In genomic region chr4:178329226-178329872, GRCh38 we compare ENCODE assay signal across 32 cellular contexts.
"Had no signal": no experiment of that assay in that cellular context is flagged by ENCODE, and none has a peak within 500 bp of the region (broad histone marks: within the 10 kb centered on the region; RNA-seq: fewer than 3 reads in every experiment).

No MANE protein-coding gene starts in this region.

- DNase-seq: activated CD4-positive, alpha-beta T cell treated with anti-CD3 and anti-CD28 coated beads for 36 hours; activated CD4-positive, alpha-beta T cell treated with anti-CD3 and anti-CD28 coated beads, Interleukin-2, amount 10 ng/mL, durations not matched to agents 7 days and 5 days; activated CD4-positive, alpha-beta T cell treated with anti-CD3 and anti-CD28 coated beads, Interleukin-2, amount 50 U/mL, for 48 hours; activated CD8-positive, alpha-beta memory T cell treated with anti-CD3 and anti-CD28 coated beads, Interleukin-2, amount 50 U/mL, for 4 hours; activated CD8-positive, alpha-beta T cell treated with anti-CD3 and anti-CD28 coated beads, Interleukin-2, amount 10 ng/mL, durations not matched to agents 7 days and 5 days; activated gamma-delta T cell treated with Interleukin-2 at 50 U/mL for 16 hours; activated naive CD4-positive, alpha-beta T cell treated with anti-CD3 and anti-CD28 coated beads for 36 hours; activated T-cell treated with anti-CD3 and anti-CD28 coated beads for 4 hours; activated T-cell treated with anti-CD3 and anti-CD28 coated beads, Interleukin-2, amount 50 U/mL, for 4 hours; adrenal gland; caudate nucleus; Kasumi-1; KG1; NCI-H1105; NCI-H1417 treated with DMSO at 0.1 percent for 48 hours; NCI-H187 treated with DMSO at 0.1 percent for 48 hours; NCI-H2081; NCI-H226; NCI-H446 treated with DMSO at 0.1 percent for 48 hours; NCI-H524; NCI-H69; NCI-H82; SHP77 treated with DMSO at 0.1 percent for 48 hours; SK-N-SH had no signal

- H3K9me3 ChIP-seq: adrenal gland, SK-N-SH had no signal

- H3K4me3 ChIP-seq: adrenal gland, SJSA1 had no signal

- H3K9ac ChIP-seq: SK-N-SH had no signal

- H3K27me3 ChIP-seq: adrenal gland, SJSA1 had no signal

- H3K27ac ChIP-seq: adrenal gland, SJSA1 had no signal

- ATAC-seq: activated CD4-positive, alpha-beta T cell treated with anti-CD3 and anti-CD28 coated beads for 36 hours; activated CD4-positive, CD25-positive, alpha-beta regulatory T cell treated with anti-CD3 and anti-CD28 coated beads, Interleukin-2, amount 50 U/mL, for 24 hours; activated CD8-positive, alpha-beta T cell treated with anti-CD3 and anti-CD28 coated beads, Interleukin-2, amount 10 ng/mL, durations not matched to agents 7 days and 5 days; activated naive CD4-positive, alpha-beta T cell treated with anti-CD3 and anti-CD28 coated beads, Interleukin-2, amount 50 U/mL, for 72 hours; activated T-cell treated with anti-CD3 and anti-CD28 coated beads, Interleukin-2, amount 50 U/mL, for 4 hours; Panc1; WTC11 had no signal

- H3K4me1 ChIP-seq: adrenal gland, SJSA1 had no signal

- H3K4me2 ChIP-seq: SK-N-SH had no signal

- H3K9me2 ChIP-seq: SK-N-SH had no signal

- FAIRE-seq: astrocyte, bronchial epithelial cell, TTC549 had no signal

- H3K36me3 ChIP-seq: adrenal gland, SJSA1 had no signal
